Comparison of ENCODE assay signal across 18 cellular contexts in genomic region chr7:17560966-17561365, GRCh38.
DNase-seq lines count a peak whose midpoint lies in the region; ATAC-seq, FAIRE-seq and TF ChIP-seq lines count a peak whose summit lies in the region.
"Had no signal": no experiment of that assay in that cellular context is flagged by ENCODE, and none has a peak within 500 bp of the region (broad histone marks: within the 10 kb centered on the region; RNA-seq: fewer than 3 reads in every experiment).

No MANE protein-coding gene starts in this region.

- H3K27ac Mint-ChIP-seq in MCF 10A (ENCODE audit: low read depth, unreplicated experiment): peak overlapping the region; percentile 94
- H3K27ac Mint-ChIP-seq: B cell; CD8-positive, alpha-beta T cell; H9 had no signal

- peaks cover 42% of the 10 kb centered on the region for H3K4me1 Mint-ChIP-seq in MCF 10A (ENCODE audit: insufficient read depth, unreplicated experiment)
- H3K4me1 Mint-ChIP-seq: B cell, H9 had no signal

- H3K27ac ChIP-seq in breast epithelium (no peak overlapping the region), foreskin keratinocyte (peak overlapping the region; percentile 86)
- H3K27ac ChIP-seq: BLaER1 treated with 17β-estradiol and CSF1 and Interleukin-3, amounts not matched to agents 10 nM and 100 nM had no signal

- no peak overlapping the region for H3K4me3 ChIP-seq in breast epithelium
- H3K4me3 ChIP-seq in bronchial epithelial cell (ENCODE audit: low read depth, low read length): no peak overlapping the region
- H3K4me3 ChIP-seq: BLaER1 treated with 17β-estradiol and CSF1 and Interleukin-3, amounts not matched to agents 10 nM and 100 nM; K562 had no signal

- ATAC-seq in foreskin keratinocyte (peak; percentile 75), HG02852 (IDR thresholded peaks at IDR 0.05; ENCODE audit: unreplicated experiment) (no peak), HG03039 (IDR thresholded peaks at IDR 0.05; ENCODE audit: unreplicated experiment) (no peak), HG02623 (IDR thresholded peaks at IDR 0.05; ENCODE audit: unreplicated experiment) (no peak), GM21717 (IDR thresholded peaks at IDR 0.05; ENCODE audit: unreplicated experiment) (no peak)
- ATAC-seq: CD8-positive, alpha-beta T cell; K562 had no signal

- H3K9me3 Mint-ChIP-seq in MCF 10A (ENCODE audit: unreplicated experiment): no peaks in the 10 kb centered on the region
- H3K9me3 Mint-ChIP-seq: CD8-positive, alpha-beta T cell had no signal

- no peaks in the 10 kb centered on the region for H3K36me3 Mint-ChIP-seq in MCF 10A (ENCODE audit: insufficient read depth, unreplicated experiment)
- H3K36me3 Mint-ChIP-seq: CD8-positive, alpha-beta T cell had no signal

- CTCF ChIA-PET in MCF 10A (lab: Yijun Ruan, JAX): interaction anchor here (1.0 to 1.4 kb wide), 2 partner anchors 16 to 86 kb away, joined by 3 to 5 read pairs; no protein-coding TSS in a partner anchor

- H3K36me3 ChIP-seq in breast epithelium: no peaks in the 10 kb centered on the region
- no peaks in the 10 kb centered on the region for H3K36me3 ChIP-seq in bronchial epithelial cell (ENCODE audit: control insufficient read depth, insufficient read depth, low read length)
- H3K36me3 ChIP-seq: BLaER1 treated with 17β-estradiol and CSF1 and Interleukin-3, amounts not matched to agents 10 nM and 100 nM had no signal

- intact Hi-C loops in MCF 10A (cut with micrococcal nuclease): no loop called here
- intact Hi-C loops in breast epithelium (cut with DNase I; ENCODE audit: low total_unique reads): no loop called here

- no peak overlapping the region for H3K4me3 Mint-ChIP-seq in MCF 10A (ENCODE audit: unreplicated experiment)
- H3K4me3 Mint-ChIP-seq: B cell; CD8-positive, alpha-beta T cell; H9 had no signal

- DNase-seq in MCF 10A (ENCODE audit: unreplicated experiment) (peak; percentile 71), breast epithelium (ENCODE audit: low spot score in 2 of 2) (no peak), bronchial epithelial cell (ENCODE audit: low read depth) (peak; percentile 79), foreskin keratinocyte (no peak)
- DNase-seq: 8988T; CD8-positive, alpha-beta T cell; DMS 273 treated with DMSO at 0.1 percent for 48 hours; GDM1; H9 had no signal

- H3K4me1 ChIP-seq in breast epithelium (no peaks in the 10 kb centered on the region), foreskin keratinocyte (peaks cover 42% of the 10 kb centered on the region)

- BruUV-seq in MCF 10A (replicated peaks; lab: Mats Ljungman, UMichigan): no TSS peak

- TF ChIP-seq CTCF in MCF 10A (IDR thresholded peaks at IDR 0.05; ENCODE audit: unreplicated experiment) (no peak), breast epithelium (IDR thresholded peaks at IDR 0.05) (no peak), bronchial epithelial cell (IDR thresholded peaks at IDR 0.05; ENCODE audit: insufficient read depth, low read length, severe bottlenecking) (no peak), foreskin keratinocyte (conservative IDR thresholded peaks at IDR 0.05) (no peak)

- FAIRE-seq in bronchial epithelial cell (lab: Jason Lieb, UNC): no peak
- FAIRE-seq: H1, HTR-8/SVneo, K562 had no signal

- H3K27me3 Mint-ChIP-seq in MCF 10A (ENCODE audit: insufficient read depth, unreplicated experiment): no peaks in the 10 kb centered on the region
- H3K27me3 Mint-ChIP-seq: B cell had no signal

- no peaks in the 10 kb centered on the region for H3K9me3 ChIP-seq in breast epithelium

- POLR2A ChIA-PET in MCF 10A (lab: Yijun Ruan, JAX): interaction anchor here (0.6 to 4.1 kb wide), 12 partner anchors 37 to 259 kb away, joined by 3 to 51 read pairs (median 5); no protein-coding TSS in a partner anchor

- TF ChIP-seq POLR2A in breast epithelium (IDR thresholded peaks at IDR 0.05): no peak

- H3K27me3 ChIP-seq in breast epithelium: no peaks in the 10 kb centered on the region
- H3K27me3 ChIP-seq in bronchial epithelial cell (ENCODE audit: control insufficient read depth, insufficient read depth, low read length): no peaks in the 10 kb centered on the region
- no peaks in the 10 kb centered on the region for H3K27me3 ChIP-seq in foreskin keratinocyte

Comparison
In these comparisons a context has a peak if more than half of its experiments do, and no peak if none do; other contexts are left out.
1. DNase-seq: peak in MCF 10A (single experiment) and bronchial epithelial cell (single experiment); none in breast epithelium (0 of 2) and foreskin keratinocyte (0 of 2).